ENCODE assay signal across 2 cellular contexts in the genomic region with DNA sequence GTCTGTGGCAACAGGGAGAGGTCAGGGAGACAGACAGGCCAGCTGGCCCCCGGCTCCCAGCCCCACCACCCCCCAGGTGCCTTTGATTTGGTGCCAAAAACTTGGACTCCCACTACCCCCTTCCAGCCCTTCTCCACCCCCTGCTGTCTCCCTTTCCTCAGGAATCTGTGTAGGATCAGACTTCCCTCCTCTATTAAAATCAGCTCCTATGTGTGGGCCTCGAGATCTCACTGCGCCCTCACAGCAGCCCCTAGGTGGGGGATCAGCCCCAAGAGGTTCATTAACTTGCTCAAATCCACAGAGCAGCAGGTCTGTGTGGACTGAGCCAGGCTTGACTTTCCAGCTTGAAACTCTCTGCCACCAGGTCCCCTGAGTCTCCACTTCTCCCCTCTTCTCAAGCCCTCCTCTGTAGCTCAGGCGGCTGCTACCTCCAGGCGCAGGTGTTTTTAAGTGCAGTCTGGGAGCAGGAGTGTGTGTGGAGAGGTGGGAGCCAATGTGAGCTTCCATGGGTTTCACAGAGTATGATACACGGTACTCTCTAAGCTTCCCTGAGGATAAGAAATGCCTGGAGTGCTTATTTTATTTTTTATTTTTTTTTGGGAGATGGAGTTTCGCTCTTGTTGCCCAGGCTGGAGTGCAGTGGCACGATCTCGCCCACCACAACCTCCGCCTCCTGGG.
TF ChIP-seq lines count a peak whose summit lies in the region.

No MANE protein-coding gene starts in this region.

TF ChIP-seq in A549, 52 proteins besides CTCF, POLR2A, EP300 and RAD21:
- TF ChIP-seq MAX (IDR thresholded peaks at IDR 0.05) (no peak), MAZ (IDR thresholded peaks at IDR 0.05; ENCODE audit: borderline replicate concordance, low read depth, low read length) (no peak), RCOR1 (IDR thresholded peaks at IDR 0.05; ENCODE audit: low read depth, low read length) (no peak), ZC3H11A (IDR thresholded peaks at IDR 0.05) (no peak), MAFK (IDR thresholded peaks at IDR 0.05; ENCODE audit: partially characterized antibody) (no peak), JUN (IDR thresholded peaks at IDR 0.05) (no peak), RARB (CRISPR knock-in tag; IDR thresholded peaks at IDR 0.05) (no peak), BCL3 (IDR thresholded peaks at IDR 0.05) (no peak), KDM1A (IDR thresholded peaks at IDR 0.05; ENCODE audit: low read depth) (no peak), PHF8 (IDR thresholded peaks at IDR 0.05; ENCODE audit: borderline replicate concordance, low read depth) (no peak)
- TF ChIP-seq, protein P1, sequence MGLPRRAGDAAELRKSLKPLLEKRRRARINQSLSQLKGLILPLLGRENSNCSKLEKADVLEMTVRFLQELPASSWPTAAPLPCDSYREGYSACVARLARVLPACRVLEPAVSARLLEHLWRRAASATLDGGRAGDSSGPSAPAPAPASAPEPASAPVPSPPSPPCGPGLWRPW (IDR thresholded peaks at IDR 0.05) = no peak

TF ChIP-seq in GM23338, 12 proteins besides CTCF, POLR2A, EP300 and RAD21:
- no peak for TF ChIP-seq REST (IDR thresholded peaks at IDR 0.05; ENCODE audit: unreplicated experiment)
- TF ChIP-seq JUNB (IDR thresholded peaks at IDR 0.05; ENCODE audit: unreplicated experiment) = no peak
- no peak for TF ChIP-seq ZNF114 (CRISPR knock-in tag; IDR thresholded peaks at IDR 0.05)
TF ChIP-seq in GM23338: peak in this region for 0.
